In the genomic region with DNA sequence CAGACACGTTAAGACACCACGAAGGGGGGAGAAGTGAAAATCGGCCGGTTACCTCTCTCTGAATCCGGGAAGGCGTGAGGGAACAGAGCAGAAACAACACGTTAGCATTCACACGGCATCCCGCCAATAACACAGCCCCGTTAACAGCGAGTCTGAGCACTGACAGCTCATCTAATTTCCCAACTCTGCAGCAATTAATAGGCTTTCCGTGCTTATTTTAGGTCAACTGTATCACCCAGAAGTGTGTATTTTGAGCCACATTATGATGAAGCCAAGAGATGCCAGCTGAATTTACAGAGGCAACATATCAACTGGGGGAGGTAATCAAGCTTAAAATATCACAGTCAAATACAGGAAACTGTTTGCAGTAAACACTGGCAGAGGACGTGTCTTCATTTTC, we compare ENCODE assay signal across 14 cellular contexts.
DNase-seq lines count a peak whose midpoint lies in the region; TF ChIP-seq lines count a peak whose summit lies in the region.
"Had no signal": no experiment of that assay in that cellular context is flagged by ENCODE, and none has a peak within 500 bp of the region (broad histone marks: within the 10 kb centered on the region; RNA-seq: fewer than 3 reads in every experiment).

No MANE protein-coding gene starts in this region.

- intact Hi-C loops in left ventricle myocardium inferior (cut with micrococcal nuclease) (no loop called here), Calu3 (cut with micrococcal nuclease; ENCODE audit: unreplicated experiment) (loop anchor here (5.0 kb wide), 1 partner anchor 105 kb away; no protein-coding TSS in a partner anchor)

- H3K36me3 ChIP-seq in left ventricle myocardium inferior: no peaks in the 10 kb centered on the region
- H3K36me3 ChIP-seq: adrenal gland, HAP-1, SJSA1 had no signal

- no peak overlapping the region for H3K27ac Mint-ChIP-seq in Calu3 (ENCODE audit: unreplicated experiment)

- CTCF ChIA-PET in Calu3 (lab: Charles Lee): no interaction called here

- H3K4me1 Mint-ChIP-seq in Calu3 (ENCODE audit: low read depth, unreplicated experiment): peaks cover 8% of the 10 kb centered on the region

- H3K9me3 Mint-ChIP-seq in Calu3 (ENCODE audit: low read depth, unreplicated experiment): no peaks in the 10 kb centered on the region

- no peaks in the 10 kb centered on the region for H3K36me3 Mint-ChIP-seq in Calu3 (ENCODE audit: insufficient read depth, unreplicated experiment)

- H3K4me1 ChIP-seq in left ventricle myocardium inferior: peaks cover 27% of the 10 kb centered on the region
- H3K4me1 ChIP-seq: adrenal gland, SJSA1 had no signal

- DNase-seq in NCI-H146 (lab: John Stamatoyannopoulos, UW) (peak; percentile 41), NCI-H146 treated with DMSO at 0.1 percent for 48 hours (lab: John Stamatoyannopoulos, UW; ENCODE audit: unreplicated experiment) (no peak), NOMO-1 (lab: John Stamatoyannopoulos, UW; ENCODE audit: unreplicated experiment in 2 of 2) (peak; percentile 31 to 75), left ventricle myocardium inferior (no peak), superior temporal gyrus (ENCODE audit: extremely low spot score) (peak; percentile 63), HPDE6-E6E7 (ENCODE audit: extremely low spot score) (no peak), putamen (ENCODE audit: low spot score) (no peak), Calu3 (no peak)
- DNase-seq: adrenal gland, DND-41 had no signal

- no peaks in the 10 kb centered on the region for H3K27me3 Mint-ChIP-seq in Calu3 (ENCODE audit: unreplicated experiment)

- TF ChIP-seq CTCF in left ventricle myocardium inferior (IDR thresholded peaks at IDR 0.05; ENCODE audit: borderline replicate concordance) (no peak), Calu3 (IDR thresholded peaks at IDR 0.05; ENCODE audit: unreplicated experiment) (no peak)

- no TSS peak for BruUV-seq in Calu3 (replicated peaks; lab: Mats Ljungman, UMichigan)

- H3K27me3 ChIP-seq in left ventricle myocardium inferior (ENCODE audit: low read depth): no peaks in the 10 kb centered on the region
- H3K27me3 ChIP-seq: adrenal gland, SJSA1 had no signal

- peak overlapping the region; percentile 57 for H3K27ac ChIP-seq in left ventricle myocardium inferior (replicated peaks)
- H3K27ac ChIP-seq: adrenal gland, coronary artery, SJSA1, skin epidermis had no signal

- peak overlapping the region; percentile 45 for H3K4me3 ChIP-seq in left ventricle myocardium inferior
- H3K4me3 ChIP-seq: adrenal gland, coronary artery, HAP-1, SJSA1, skin epidermis had no signal

- H3K4me3 Mint-ChIP-seq in Calu3 (ENCODE audit: low read depth, unreplicated experiment): no peak overlapping the region

- no peaks in the 10 kb centered on the region for H3K9me3 ChIP-seq in left ventricle myocardium inferior (replicated peaks)
- H3K9me3 ChIP-seq: adrenal gland, HAP-1, SJSA1 had no signal

Comparison
In these comparisons a context has a peak if more than half of its experiments do, and no peak if none do; other contexts are left out.
1. DNase-seq: peak in NCI-H146 (single experiment), NOMO-1 (2 of 2) and superior temporal gyrus (single experiment); none in NCI-H146 treated with DMSO at 0.1 percent for 48 hours (single experiment), left ventricle myocardium inferior (single experiment), HPDE6-E6E7 (single experiment), putamen (single experiment) and Calu3 (single experiment).